In genomic region chr6:56524891-56525703, GRCh38 we compare ENCODE assay signal across 1 cellular context.
A peak's percentile ranks its signal among the peaks of the same experiment; 100 is the strongest.
TF ChIP-seq lines count a peak whose summit lies in the region.

No MANE protein-coding gene starts in this region.

TF ChIP-seq in HEK293, 187 proteins besides CTCF, POLR2A, EP300 and RAD21 (continued from another document and continues in another):
- 0 out of 2 replicates have a peak, but pooled peaks have one; percentile 30 for TF ChIP-seq PRDM10 (tag by site-specific recombination; IDR thresholded peaks at IDR 0.05)
- peak; percentile 45; the same call in 1 of the 2 replicates for TF ChIP-seq ZNF394 (tag by site-specific recombination; IDR thresholded peaks at IDR 0.05; ENCODE audit: borderline replicate concordance)
- no peak for TF ChIP-seq ZNF280D (tag by site-specific recombination; IDR thresholded peaks at IDR 0.05)
- TF ChIP-seq GLIS1 (tag by site-specific recombination; IDR thresholded peaks at IDR 0.05): no peak
- TF ChIP-seq ZBTB6 (tag by site-specific recombination; IDR thresholded peaks at IDR 0.05): no peak
- TF ChIP-seq ZBTB17 (tag by site-specific recombination; IDR thresholded peaks at IDR 0.05): peak; percentile 65
- TF ChIP-seq ZNF510 (tag by site-specific recombination; IDR thresholded peaks at IDR 0.05; ENCODE audit: insufficient replicate concordance): no peak
- TF ChIP-seq INSM2 (tag by site-specific recombination; IDR thresholded peaks at IDR 0.05): no peak
- TF ChIP-seq ZNF629 (tag by site-specific recombination; IDR thresholded peaks at IDR 0.05): peak; percentile 61
- TF ChIP-seq GLI4 (tag by site-specific recombination; IDR thresholded peaks at IDR 0.05): no peak
- peak; percentile 34; the same call in 1 of the 2 replicates for TF ChIP-seq ZNF398 (tag by site-specific recombination; IDR thresholded peaks at IDR 0.05)
- TF ChIP-seq PRDM6 (tag by site-specific recombination; IDR thresholded peaks at IDR 0.05): peak; percentile 87
- TF ChIP-seq ZNF501 (tag by site-specific recombination; IDR thresholded peaks at IDR 0.05): no peak
- TF ChIP-seq ZNF555 (tag by site-specific recombination; conservative IDR thresholded peaks at IDR 0.05): no peak
- TF ChIP-seq ZNF558 (tag by site-specific recombination; IDR thresholded peaks at IDR 0.05): no peak
- no peak for TF ChIP-seq ZNF114 (tag by site-specific recombination; IDR thresholded peaks at IDR 0.05)
- no peak for TF ChIP-seq ZFP3 (tag by site-specific recombination; IDR thresholded peaks at IDR 0.05; ENCODE audit: low read depth)
- no peak for TF ChIP-seq ZNF10 (tag by site-specific recombination; IDR thresholded peaks at IDR 0.05)
- no peak for TF ChIP-seq ZNF776 (tag by site-specific recombination; IDR thresholded peaks at IDR 0.05; ENCODE audit: borderline replicate concordance)
- TF ChIP-seq ZNF785 (tag by site-specific recombination; IDR thresholded peaks at IDR 0.05): no peak
- TF ChIP-seq ZNF146 (tag by site-specific recombination; IDR thresholded peaks at IDR 0.05): no peak
- no peak for TF ChIP-seq ZNF48 (tag by site-specific recombination; IDR thresholded peaks at IDR 0.05)
- TF ChIP-seq ZNF132 (tag by site-specific recombination; IDR thresholded peaks at IDR 0.05; ENCODE audit: borderline replicate concordance): no peak
- no peak for TF ChIP-seq ZNF292 (tag by site-specific recombination; IDR thresholded peaks at IDR 0.05; ENCODE audit: borderline replicate concordance, low read depth)
- TF ChIP-seq ZBTB48 (tag by site-specific recombination; IDR thresholded peaks at IDR 0.05): no peak
- TF ChIP-seq ZNF133 (tag by site-specific recombination; IDR thresholded peaks at IDR 0.05): no peak
- no peak for TF ChIP-seq MYNN (tag by site-specific recombination; IDR thresholded peaks at IDR 0.05; ENCODE audit: borderline replicate concordance)
- TF ChIP-seq ZNF580 (tag by site-specific recombination; IDR thresholded peaks at IDR 0.05): no peak
- TF ChIP-seq TRIM28 (IDR thresholded peaks at IDR 0.05; ENCODE audit: borderline replicate concordance, low read length): no peak
- no peak for TF ChIP-seq ZNF707 (tag by site-specific recombination; IDR thresholded peaks at IDR 0.05)
- TF ChIP-seq ZNF600 (tag by site-specific recombination; IDR thresholded peaks at IDR 0.05): 0 out of 2 replicates have a peak, but pooled peaks have one; percentile 13
- TF ChIP-seq GFI1B (tag by site-specific recombination; IDR thresholded peaks at IDR 0.05): no peak
- TF ChIP-seq ZNF692 (tag by site-specific recombination; IDR thresholded peaks at IDR 0.05): no peak
- no peak for TF ChIP-seq ZNF169 (tag by site-specific recombination; IDR thresholded peaks at IDR 0.05)
- TF ChIP-seq ATF2 (tag by site-specific recombination; IDR thresholded peaks at IDR 0.05; ENCODE audit: low read depth): no peak
- peak; percentile 28; the same call in 1 of the 2 replicates for TF ChIP-seq ZFHX2 (tag by site-specific recombination; conservative IDR thresholded peaks at IDR 0.05)
- peak; percentile 29; the same call in 1 of the 2 replicates for TF ChIP-seq ZNF366 (tag by site-specific recombination; conservative IDR thresholded peaks at IDR 0.05)
- peak; percentile 89 for TF ChIP-seq ZEB2 (tag by site-specific recombination; IDR thresholded peaks at IDR 0.05)
- 0 out of 2 replicates have a peak, but pooled peaks have one; percentile 13 for TF ChIP-seq ZNF664 (tag by site-specific recombination; IDR thresholded peaks at IDR 0.05)
- no peak for TF ChIP-seq ZNF561 (tag by site-specific recombination; IDR thresholded peaks at IDR 0.05; ENCODE audit: borderline replicate concordance)
- TF ChIP-seq ZNF560 (tag by site-specific recombination; IDR thresholded peaks at IDR 0.05; ENCODE audit: borderline replicate concordance): no peak
- peak; percentile 32; the same call in 1 of the 2 replicates for TF ChIP-seq OSR2 (tag by site-specific recombination; IDR thresholded peaks at IDR 0.05)
- no peak for TF ChIP-seq ZNF37A (tag by site-specific recombination; IDR thresholded peaks at IDR 0.05)
- no peak for TF ChIP-seq ZNF76 (tag by site-specific recombination; IDR thresholded peaks at IDR 0.05; ENCODE audit: borderline replicate concordance, low read depth)
- peak; percentile 73; the same call in 1 of the 2 replicates for TF ChIP-seq ZNF24 (tag by site-specific recombination; IDR thresholded peaks at IDR 0.05)
- TF ChIP-seq ZSCAN4 (tag by site-specific recombination; IDR thresholded peaks at IDR 0.05): no peak
